Comparison of ENCODE assay signal across 18 cellular contexts in the genomic region with DNA sequence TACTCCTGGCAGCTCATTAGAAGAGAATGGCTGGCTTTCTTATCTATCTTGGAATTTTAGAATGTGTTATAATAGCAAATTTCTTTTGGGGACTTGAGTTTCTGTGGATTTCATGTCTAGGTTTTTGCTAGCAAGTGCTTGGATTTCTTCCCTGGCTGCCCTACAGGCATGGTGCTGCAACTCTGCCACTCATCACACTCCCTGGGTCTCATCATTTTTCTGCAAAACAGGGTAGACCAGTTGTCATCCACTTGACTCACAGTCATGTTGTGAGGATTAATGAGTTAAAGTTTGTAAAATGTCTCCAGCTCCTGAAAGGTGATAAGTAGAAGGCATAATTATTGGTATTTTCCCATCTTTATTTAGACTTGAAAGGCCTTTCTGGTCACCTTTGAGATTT.
"Had no signal": no experiment of that assay in that cellular context is flagged by ENCODE, and none has a peak within 500 bp of the region (broad histone marks: within the 10 kb centered on the region; RNA-seq: fewer than 3 reads in every experiment).

No MANE protein-coding gene starts in this region.

- H3K27ac ChIP-seq: RWPE1 had no signal

- H3K27me3 ChIP-seq: MG63 had no signal

- H3K9me3 ChIP-seq: MG63, SK-N-SH had no signal

- H3K9ac ChIP-seq: SK-N-SH had no signal

- DNase-seq: Karpas-422, KG1, MG63, NCI-H1092, NCI-H1105 treated with DMSO at 0.1 percent for 48 hours, NCI-H1417 treated with DMSO at 0.1 percent for 48 hours, NCI-H146, NCI-H1694 treated with DMSO at 0.1 percent for 48 hours, NCI-H1930, NCI-H2081 treated with DMSO at 0.1 percent for 48 hours, NCI-H2227 treated with DMSO at 0.1 percent for 48 hours, NCI-H524 treated with DMSO at 0.1 percent for 48 hours, NCI-H69, NCI-H774, SHP77, SK-N-SH, SW 1271 had no signal

- H3K4me3 ChIP-seq: MG63 had no signal

- H3K4me2 ChIP-seq: SK-N-SH had no signal

- H3K36me3 ChIP-seq: MG63 had no signal
